30 cellular contexts compared by ENCODE assay signal in the genomic region with DNA sequence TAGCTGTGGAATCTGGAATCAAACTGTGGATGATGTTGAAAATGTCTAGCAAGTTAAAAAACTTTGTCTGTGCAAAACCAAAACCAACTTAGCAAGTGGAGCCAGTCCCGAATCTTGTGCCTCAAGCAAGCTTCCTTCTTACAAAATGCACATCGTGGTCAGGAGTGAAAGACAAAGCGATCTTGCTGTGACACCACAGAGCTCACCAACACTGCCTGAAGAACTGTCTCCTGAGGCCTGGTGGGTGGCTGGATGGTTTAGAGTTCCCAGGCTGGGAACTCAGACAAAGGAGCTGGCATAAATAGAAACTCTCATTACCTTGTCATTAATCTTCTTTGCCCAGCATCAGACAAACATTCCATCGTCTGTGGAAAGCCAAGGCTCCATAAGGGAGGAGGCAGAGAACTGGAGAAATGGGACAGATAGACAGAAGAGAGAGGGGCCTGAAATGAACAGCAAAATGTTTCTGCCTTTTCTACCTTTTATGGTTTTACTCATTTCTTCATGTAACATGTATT.
"Had no signal": no experiment of that assay in that cellular context is flagged by ENCODE, and none has a peak within 500 bp of the region (broad histone marks: within the 10 kb centered on the region; RNA-seq: fewer than 3 reads in every experiment).

No MANE protein-coding gene starts in this region.

- H3K27me3 ChIP-seq: ascending aorta, cardiac muscle cell, colonic mucosa had no signal

- H3K36me3 ChIP-seq: ascending aorta, cardiac muscle cell, colonic mucosa had no signal

- H3K9me3 ChIP-seq: ascending aorta, colonic mucosa had no signal

- DNase-seq: activated CD4-positive, alpha-beta memory T cell treated with anti-CD3 and anti-CD28 coated beads for 36 hours; activated CD4-positive, alpha-beta T cell treated with anti-CD3 and anti-CD28 coated beads for 36 hours; activated CD4-positive, alpha-beta T cell treated with anti-CD3 and anti-CD28 coated beads, Interleukin-2, amount 10 ng/mL, durations not matched to agents 24 days and 14 days; activated CD4-positive, CD25-positive, alpha-beta regulatory T cell; activated CD4-positive, CD25-positive, alpha-beta regulatory T cell treated with anti-CD3 and anti-CD28 coated beads, Interleukin-2, amount 50 U/mL, for 72 hours; activated CD8-positive, alpha-beta memory T cell treated with anti-CD3 and anti-CD28 coated beads, Interleukin-2, amount 10 ng/mL, durations not matched to agents 7 days and 5 days; activated CD8-positive, alpha-beta memory T cell treated with anti-CD3 and anti-CD28 coated beads, Interleukin-2, amount 50 U/mL, for 4 hours; activated CD8-positive, alpha-beta T cell treated with anti-CD3 and anti-CD28 coated beads, Interleukin-2, amount 10 ng/mL, durations not matched to agents 7 days and 5 days; activated gamma-delta T cell; activated naive CD4-positive, alpha-beta T cell; activated naive CD4-positive, alpha-beta T cell treated with anti-CD3 and anti-CD28 coated beads, Interleukin-2, amount 10 ng/mL, durations not matched to agents 7 days and 5 days; activated naive CD8-positive, alpha-beta T cell treated with anti-CD3 and anti-CD28 coated beads, Interleukin-2, amount 10 ng/mL, durations not matched to agents 7 days and 5 days; activated T-cell treated with anti-CD3 and anti-CD28 coated beads, Interleukin-2, amount 50 U/mL, for 1 hour; activated T-cell treated with anti-CD3 and anti-CD28 coated beads, Interleukin-2, amount 50 U/mL, for 48 hours; central memory CD4-positive, alpha-beta T cell; cerebellar nuclear complex; colonic mucosa; effector CD8-positive, alpha-beta T cell; foreskin fibroblast; head of caudate nucleus; T-helper 1 cell; T-helper 17 cell; T1000 had no signal

- ATAC-seq: activated CD4-positive, alpha-beta T cell treated with anti-CD3 and anti-CD28 coated beads for 36 hours; activated CD8-positive, alpha-beta memory T cell treated with anti-CD3 and anti-CD28 coated beads, Interleukin-2, amount 10 ng/mL, durations not matched to agents 7 days and 5 days; activated CD8-positive, alpha-beta T cell treated with anti-CD3 and anti-CD28 coated beads, Interleukin-2, amount 10 ng/mL, durations not matched to agents 7 days and 5 days; activated naive CD4-positive, alpha-beta T cell treated with anti-CD3 and anti-CD28 coated beads, Interleukin-2, amount 50 U/mL, for 72 hours; esophagus mucosa; T-helper 17 cell had no signal

- H3K4me1 ChIP-seq: ascending aorta, colonic mucosa had no signal

- FAIRE-seq: endometrium, endothelial cell of umbilical vein, frontal cortex had no signal

- H3K4me3 ChIP-seq: ascending aorta, cardiac muscle cell, colonic mucosa had no signal

- H3K27ac ChIP-seq: ascending aorta, cardiac muscle cell, colonic mucosa had no signal
